14 cellular contexts compared by ENCODE assay signal in genomic region chr7:1566687-1567081, GRCh38. TPM values are rescaled to one million over a fixed set of nuclear protein-coding genes. Genes with fewer than 3 reads are reported as not detected.
DNase-seq lines count a peak whose midpoint lies in the region; TF ChIP-seq lines count a peak whose summit lies in the region.
"Had no signal": no experiment of that assay in that cellular context is flagged by ENCODE, and none has a peak within 500 bp of the region (broad histone marks: within the 10 kb centered on the region; RNA-seq: fewer than 3 reads in every experiment).

No MANE protein-coding gene starts in this region.

- H3K4me3 ChIP-seq in BLaER1, result peak overlapping the region; percentile 36; the same call in 1 of the 2 replicates
- no peak overlapping the region for H3K4me3 ChIP-seq in HUES64 (ENCODE audit: low read length)
- peak overlapping the region; percentile 1 for H3K4me3 ChIP-seq in epithelial cell of proximal tubule (ENCODE audit: low read depth, low read length)
- H3K4me3 ChIP-seq in neural progenitor cell, result no peak overlapping the region
- H3K4me3 ChIP-seq in coronary artery, result no peak overlapping the region
- no peak overlapping the region for H3K4me3 ChIP-seq in uterus
- H3K4me3 ChIP-seq: heart left ventricle had no signal

- H3K36me3 ChIP-seq in BLaER1, result 0 out of 2 replicates have a peak, but pooled peaks cover 4% of the 10 kb centered on the region
- H3K36me3 ChIP-seq in HUES64 (ENCODE audit: insufficient read depth, low read length), result peaks cover 5% of the 10 kb centered on the region
- no peaks in the 10 kb centered on the region for H3K36me3 ChIP-seq in neural progenitor cell
- no peaks in the 10 kb centered on the region for H3K36me3 ChIP-seq in uterus

- 46% methylated on average over 15 of the region's 15 CpGs for WGBS in HUES64

- H3K9ac ChIP-seq in BLaER1 (peak overlapping the region; percentile 42; the same call in 1 of the 2 replicates), HUES64 (ENCODE audit: low read depth, low read length) (peak overlapping the region; percentile 11; the same call in 1 of the 2 replicates), neural progenitor cell (no peak overlapping the region)

- H3K27me3 Mint-ChIP-seq in neural progenitor cell (ENCODE audit: insufficient read depth, low read depth), result peaks cover 2% of the 10 kb centered on the region

- peaks cover 37% of the 10 kb centered on the region for H3K4me1 Mint-ChIP-seq in neural progenitor cell

- H3K36me3 Mint-ChIP-seq in neural progenitor cell, result no peaks in the 10 kb centered on the region
- H3K36me3 Mint-ChIP-seq: IgD-negative memory B cell had no signal

- peaks cover 21% of the 10 kb centered on the region for H3K79me2 ChIP-seq in neural progenitor cell (ENCODE audit: low read depth)

- H3K27me3 ChIP-seq in BLaER1, result no peaks in the 10 kb centered on the region
- H3K27me3 ChIP-seq in HUES64 (ENCODE audit: insufficient read depth, low read length), result no peaks in the 10 kb centered on the region
- no peaks in the 10 kb centered on the region for H3K27me3 ChIP-seq in neural progenitor cell
- no peaks in the 10 kb centered on the region for H3K27me3 ChIP-seq in uterus
- H3K27me3 ChIP-seq: heart left ventricle had no signal

- H3K27ac ChIP-seq in BLaER1 (peak overlapping the region; percentile 5; the same call in 1 of the 2 replicates), HUES64 (ENCODE audit: low read depth, low read length) (peak overlapping the region; percentile 79; the same call in 1 of the 2 replicates), neural progenitor cell (no peak overlapping the region), coronary artery (peak overlapping the region in 1 of 2 donors; percentile 4), uterus (no peak overlapping the region)
- H3K27ac ChIP-seq: C4-2B, heart left ventricle had no signal

- H2AFZ ChIP-seq in neural progenitor cell (replicated peaks), result no peak overlapping the region

- H3K27ac Mint-ChIP-seq in neural progenitor cell, result no peak overlapping the region
- H3K27ac Mint-ChIP-seq: activated naive CD4-positive, alpha-beta T cell treated with anti-CD3 and anti-CD28 coated beads for 36 hours had no signal

- peak overlapping the region; percentile 50 for H3K4me3 Mint-ChIP-seq in neural progenitor cell
- H3K4me3 Mint-ChIP-seq: activated naive CD4-positive, alpha-beta T cell treated with anti-CD3 and anti-CD28 coated beads for 36 hours had no signal

- H3K4me1 ChIP-seq in BLaER1 (peaks cover 84% of the 10 kb centered on the region), HUES64 (ENCODE audit: insufficient read depth, low read length) (peaks cover 14% of the 10 kb centered on the region), neural progenitor cell (peaks cover 3% of the 10 kb centered on the region), uterus (peaks cover 0 to 6% of the 10 kb centered on the region in 2 donors)

- H3K9me3 ChIP-seq in BLaER1, result no peaks in the 10 kb centered on the region
- H3K9me3 ChIP-seq in HUES64 (ENCODE audit: insufficient read depth, low read depth, low read length), result no peaks in the 10 kb centered on the region
- no peaks in the 10 kb centered on the region for H3K9me3 ChIP-seq in neural progenitor cell (ENCODE audit: low read depth)
- H3K9me3 ChIP-seq in uterus, result no peaks in the 10 kb centered on the region
- H3K9me3 ChIP-seq: heart left ventricle had no signal

- H4K20me1 ChIP-seq in BLaER1 (no peaks in the 10 kb centered on the region), neural progenitor cell (ENCODE audit: low read depth) (no peaks in the 10 kb centered on the region)

- peaks cover 7% of the 10 kb centered on the region for H3F3A ChIP-seq in neural progenitor cell (ENCODE audit: low read depth)

- H3K4me2 ChIP-seq in BLaER1, result peak overlapping the region; percentile 87
- H3K4me2 ChIP-seq in neural progenitor cell, result no peak overlapping the region

- CTCF ChIA-PET in HEK293T (lab: Yijun Ruan, JAX), result no interaction called here

- TF ChIP-seq POLR2A in uterus (IDR thresholded peaks at IDR 0.05), result no peak

- H3K9me3 Mint-ChIP-seq in neural progenitor cell, result no peaks in the 10 kb centered on the region
- H3K9me3 Mint-ChIP-seq: activated naive CD4-positive, alpha-beta T cell treated with anti-CD3 and anti-CD28 coated beads for 36 hours; IgD-negative memory B cell had no signal

- no peak for DNase-seq in epithelial cell of proximal tubule (ENCODE audit: low read depth)
- DNase-seq in neural progenitor cell (ENCODE audit: low spot score), result no peak
- DNase-seq in HEK293T (ENCODE audit: extremely low spot score), result no peak
- DNase-seq in coronary artery (ENCODE audit: low spot score), result no peak
- DNase-seq in amniotic stem cell (lab: John Stamatoyannopoulos, UW), result no peak
- DNase-seq in uterus, result no peak
- DNase-seq: activated naive CD4-positive, alpha-beta T cell treated with anti-CD3 and anti-CD28 coated beads for 36 hours; heart left ventricle; NCI-H1694 treated with DMSO at 0.1 percent for 48 hours; NCI-H82 had no signal

- POLR2A ChIA-PET in HEK293T (lab: Yijun Ruan, JAX), result interaction anchor here (0.7 to 0.9 kb wide), 2 partner anchors 32 to 34 kb away, joined by 3 to 4 read pairs; no protein-coding TSS in a partner anchor

- TF ChIP-seq CTCF in epithelial cell of proximal tubule (conservative IDR thresholded peaks at IDR 0.05; ENCODE audit: low read depth, low read length) (no peak), neural progenitor cell (IDR thresholded peaks at IDR 0.05) (no peak), coronary artery (IDR thresholded peaks at IDR 0.05) (no peak), uterus (IDR thresholded peaks at IDR 0.05) (no peak)

- intact Hi-C loops in uterus (cut with DNase I; ENCODE audit: low total_unique reads), result loop anchor here (10.0 kb wide), 1 partner anchor 62 kb away; the partner anchor contains the start of gene INTS1

TF ChIP-seq in HEK293T, 16 proteins besides CTCF, POLR2A, EP300 and RAD21:
- TF ChIP-seq L3MBTL2 (conservative IDR thresholded peaks at IDR 0.05) (no peak), BHLHE40 (IDR thresholded peaks at IDR 0.05; ENCODE audit: borderline replicate concordance) (no peak), FOXM1 (IDR thresholded peaks at IDR 0.05; ENCODE audit: borderline replicate concordance) (no peak)

RNA-seq across cellular contexts. Expression of gene PSMG3, which starts 3.1 kb away (rescaled TPM):
- polyA plus RNA-seq in HUES64 (2013, experiment 1 of 2), result 39.5 TPM
- 35.7 TPM for polyA plus RNA-seq in HUES64 (2013, experiment 2 of 2)
- 55.4 and 84.0 TPM in 2 replicates for total RNA-seq in epithelial cell of proximal tubule
- 31.1 and 50.3 TPM in 2 replicates for total RNA-seq in neural progenitor cell (ENCODE audit: low replicate concordance)
- total RNA-seq in uterus, result 100 to 1,000 TPM in 1 of 4 donors, 10 to 100 TPM in 3; 16.4 to 143 (median 25.7) TPM

RNA-seq across cellular contexts. Expression of gene TMEM184A, which starts 10.7 kb away (rescaled TPM):
- polyA plus RNA-seq in HUES64 (2013, experiment 1 of 2), result 0.85 TPM
- polyA plus RNA-seq in HUES64 (2013, experiment 2 of 2), result 0.89 TPM
- 2.2 and 3.6 TPM in 2 replicates for total RNA-seq in epithelial cell of proximal tubule
- 0.17 and 0.22 TPM in 2 replicates for total RNA-seq in neural progenitor cell (ENCODE audit: low replicate concordance)
- 1 to 10 TPM in 1 of 4 donors, under 1 TPM in 2, not detected in 1; 0.29 to 2.8 (median 0.64) TPM for total RNA-seq in uterus

RNA-seq across cellular contexts. Expression of gene MAFK, which starts 36.2 kb away (rescaled TPM):
- 5.4 TPM for polyA plus RNA-seq in HUES64 (2013, experiment 1 of 2)
- polyA plus RNA-seq in HUES64 (2013, experiment 2 of 2), result 5.5 TPM
- total RNA-seq in epithelial cell of proximal tubule (14.4 and 19.3 TPM in 2 replicates), neural progenitor cell (ENCODE audit: low replicate concordance) (4.3 and 4.7 TPM in 2 replicates), uterus (10 to 100 TPM; 10.8 to 40.9 (median 26.0) TPM)

Comparison
In these comparisons a context has a peak if more than half of its experiments do, and no peak if none do; other contexts are left out.
1. H3K27ac ChIP-seq: peak in BLaER1 (single experiment) and HUES64 (single experiment); none in neural progenitor cell (single experiment) and uterus (0 of 2).
2. H3K4me3 ChIP-seq: peak in BLaER1 (single experiment) and epithelial cell of proximal tubule (single experiment); none in HUES64 (single experiment), neural progenitor cell (single experiment), coronary artery (single experiment) and uterus (0 of 2).